ENCODE assay signal across 9 cellular contexts in genomic region chr12:8648598-8649205, GRCh38. TPM values are rescaled to one million over a fixed set of nuclear protein-coding genes. Genes with fewer than 3 reads are reported as not detected.
DNase-seq lines count a peak whose midpoint lies in the region; ATAC-seq and TF ChIP-seq lines count a peak whose summit lies in the region.
"Had no signal": no experiment of that assay in that cellular context is flagged by ENCODE, and none has a peak within 500 bp of the region (broad histone marks: within the 10 kb centered on the region; RNA-seq: fewer than 3 reads in every experiment).

No MANE protein-coding gene starts in this region.

- no peaks in the 10 kb centered on the region for H3K9me3 Mint-ChIP-seq in activated naive CD8-positive, alpha-beta T cell treated with anti-CD3 and anti-CD28 coated beads, Interleukin-2, amount 10 ng/mL, durations not matched to agents 7 days and 5 days

- H3K27me3 ChIP-seq in tibial nerve (no peaks in the 10 kb centered on the region), thyroid gland (no peaks in the 10 kb centered on the region)

- H3K4me3 Mint-ChIP-seq in activated naive CD8-positive, alpha-beta T cell treated with anti-CD3 and anti-CD28 coated beads, Interleukin-2, amount 10 ng/mL, durations not matched to agents 7 days and 5 days = peak overlapping the region; percentile 9

- no peak for TF ChIP-seq EP300 in tibial nerve (IDR thresholded peaks at IDR 0.05)

- H3K36me3 Mint-ChIP-seq in activated naive CD8-positive, alpha-beta T cell treated with anti-CD3 and anti-CD28 coated beads, Interleukin-2, amount 10 ng/mL, durations not matched to agents 7 days and 5 days = peaks cover 8% of the 10 kb centered on the region

- WGBS in tibial nerve, 2 donors = 85 to 87% methylated on average over 8 of the region's 8 CpGs
- 87 to 88% methylated on average over 8 of the region's 8 CpGs for WGBS in thyroid gland, 2 donors

- H3K4me1 Mint-ChIP-seq in activated naive CD8-positive, alpha-beta T cell treated with anti-CD3 and anti-CD28 coated beads, Interleukin-2, amount 10 ng/mL, durations not matched to agents 7 days and 5 days = peaks cover 42% of the 10 kb centered on the region

- TF ChIP-seq CTCF in GM10266 (IDR thresholded peaks at IDR 0.05; ENCODE audit: control insufficient read depth, insufficient read depth, low read depth, missing control alignments) = no peak
- no peak for TF ChIP-seq CTCF in tibial nerve (IDR thresholded peaks at IDR 0.05)
- TF ChIP-seq CTCF in thyroid gland (IDR thresholded peaks at IDR 0.05) = no peak

- TF ChIP-seq POLR2A in tibial nerve (IDR thresholded peaks at IDR 0.05) (no peak), thyroid gland (IDR thresholded peaks at IDR 0.05) (no peak)

- H3K27ac ChIP-seq in tibial nerve (no peak overlapping the region), thyroid gland (no peak overlapping the region)

- DNase-seq in GM10266 (ENCODE audit: extremely low spot score) (peak; percentile 78), dermis blood vessel endothelial cell (no peak), tibial nerve (ENCODE audit: low spot score in 2 of 2) (no peak), NCI-H146 treated with DMSO at 0.1 percent for 48 hours (lab: John Stamatoyannopoulos, UW; ENCODE audit: unreplicated experiment) (no peak), thyroid gland (no peak)
- DNase-seq in activated naive CD8-positive, alpha-beta T cell treated with anti-CD3 and anti-CD28 coated beads, Interleukin-2, amount 10 ng/mL, durations not matched to agents 7 days and 5 days = peak; percentile 76

- H3K4me1 ChIP-seq in tibial nerve = no peaks in the 10 kb centered on the region
- H3K4me1 ChIP-seq in thyroid gland = no peaks in the 10 kb centered on the region

- H3K4me3 ChIP-seq in tibial nerve (no peak overlapping the region), thyroid gland (replicated peaks in 1 of 3) (no peak overlapping the region)

- H3K27ac Mint-ChIP-seq in activated naive CD8-positive, alpha-beta T cell treated with anti-CD3 and anti-CD28 coated beads, Interleukin-2, amount 10 ng/mL, durations not matched to agents 7 days and 5 days = peak overlapping the region; percentile 27

- POLR2A ChIA-PET in activated naive CD8-positive, alpha-beta T cell treated with anti-CD3 and anti-CD28 coated beads, Interleukin-2, amount 10 ng/mL, durations not matched to agents 7 days and 5 days (lab: Charles Lee) = interaction anchor here (1.1 kb wide), 1 partner anchor 11 kb away, joined by 3 read pairs; no protein-coding TSS in a partner anchor

- H3K9me3 ChIP-seq in tibial nerve (no peaks in the 10 kb centered on the region), thyroid gland (no peaks in the 10 kb centered on the region)

- peaks cover 6% of the 10 kb centered on the region for H3K27me3 Mint-ChIP-seq in activated naive CD8-positive, alpha-beta T cell treated with anti-CD3 and anti-CD28 coated beads, Interleukin-2, amount 10 ng/mL, durations not matched to agents 7 days and 5 days

- peak; percentile 75 for ATAC-seq in GM21526 (IDR thresholded peaks at IDR 0.05; ENCODE audit: low FRiP score, unreplicated experiment)
- ATAC-seq in HG03571 (IDR thresholded peaks at IDR 0.05; ENCODE audit: unreplicated experiment) = peak; percentile 68
- ATAC-seq in activated naive CD8-positive, alpha-beta T cell treated with anti-CD3 and anti-CD28 coated beads, Interleukin-2, amount 10 ng/mL, durations not matched to agents 7 days and 5 days (ENCODE audit: low read depth) = peak; percentile 78

- peaks cover 0 to 3% (median 0%) of the 10 kb centered on the region in 3 donors for H3K36me3 ChIP-seq in tibial nerve
- H3K36me3 ChIP-seq in thyroid gland = no peaks in the 10 kb centered on the region

- intact Hi-C loops in thyroid gland (cut with DNase I) = no loop called here

RNA-seq across cellular contexts. Expression of gene MFAP5, which starts 13.9 kb away (rescaled TPM):
- total RNA-seq in activated naive CD8-positive, alpha-beta T cell treated with anti-CD3 and anti-CD28 coated beads, Interleukin-2, amount 10 ng/mL, durations not matched to agents 7 days and 5 days = not detected
- 0.19 and 0.85 TPM in 2 replicates for total RNA-seq in dermis blood vessel endothelial cell
- 100 to 1,000 TPM; 153 to 895 (median 613) TPM for total RNA-seq in tibial nerve
- 100 to 1,000 TPM in 1 of 4 donors, 10 to 100 TPM in 2, 1 to 10 TPM in 1; 9.4 to 116 (median 36.9) TPM for total RNA-seq in thyroid gland

RNA-seq across cellular contexts. Expression of gene AICDA, which starts 36.0 kb away (rescaled TPM):
- not detected for total RNA-seq in activated naive CD8-positive, alpha-beta T cell treated with anti-CD3 and anti-CD28 coated beads, Interleukin-2, amount 10 ng/mL, durations not matched to agents 7 days and 5 days
- total RNA-seq in dermis blood vessel endothelial cell (not detected in 2 replicates), tibial nerve (1 to 10 TPM in 1 of 4 donors, under 1 TPM in 2, not detected in 1; 0.39 to 2.6 (median 0.84) TPM), thyroid gland (not detected)
- total RNA-seq: lower leg skin had no signal

RNA-seq across cellular contexts. Expression of gene RIMKLB, which starts 49.1 kb away (rescaled TPM):
- 10 to 100 TPM; 15.5 to 17.9 TPM for total RNA-seq in activated naive CD8-positive, alpha-beta T cell treated with anti-CD3 and anti-CD28 coated beads, Interleukin-2, amount 10 ng/mL, durations not matched to agents 7 days and 5 days
- total RNA-seq in dermis blood vessel endothelial cell (46.4 and 180 TPM in 2 replicates), tibial nerve (10 to 100 TPM; 53.4 to 76.6 (median 68.9) TPM), thyroid gland (10 to 100 TPM; 50.8 to 77.7 (median 64.1) TPM)

Comparison
In these comparisons a context has a peak if more than half of its experiments do, and no peak if none do; other contexts are left out.
1. DNase-seq: peak in GM10266 (single experiment) and activated naive CD8-positive, alpha-beta T cell treated with anti-CD3 and anti-CD28 coated beads, Interleukin-2, amount 10 ng/mL, durations not matched to agents 7 days and 5 days (single experiment); none in dermis blood vessel endothelial cell (single experiment), tibial nerve (0 of 2), NCI-H146 treated with DMSO at 0.1 percent for 48 hours (single experiment) and thyroid gland (0 of 2).
2. Peak in every context shown above with its lines, with median percentiles within 50 percentile points of each other: ATAC-seq.